ENCODE assay signal across 14 cellular contexts in genomic region chr2:195850764-195851163, GRCh38.
A peak's percentile ranks its signal among the peaks of the same experiment; 100 is the strongest.
DNase-seq lines count a peak whose midpoint lies in the region; ATAC-seq lines count a peak whose summit lies in the region.
"Had no signal": no experiment of that assay in that cellular context is flagged by ENCODE, and none has a peak within 500 bp of the region (broad histone marks: within the 10 kb centered on the region; RNA-seq: fewer than 3 reads in every experiment).

No MANE protein-coding gene starts in this region.

- no peak overlapping the region for H3K4me3 Mint-ChIP-seq in activated naive CD8-positive, alpha-beta T cell
- no peak overlapping the region for H3K4me3 Mint-ChIP-seq in activated naive CD8-positive, alpha-beta T cell treated with anti-CD3 and anti-CD28 coated beads, Interleukin-2, amount 50 U/mL, for 24 hours
- no peak overlapping the region for H3K4me3 Mint-ChIP-seq in stimulated activated effector memory CD8-positive, alpha-beta T cell treated with anti-CD3 and anti-CD28 coated beads, Interleukin-12 subunit alpha, Interleukin-12 subunit beta, amount 100 ng/mL, for 72 hours
- H3K4me3 Mint-ChIP-seq: B cell; CD4-positive, alpha-beta T cell; CD8-positive, alpha-beta T cell had no signal

- no peak for DNase-seq in activated naive CD8-positive, alpha-beta T cell treated with anti-CD3 and anti-CD28 coated beads, Interleukin-2, amount 50 U/mL, for 24 hours
- no peak for DNase-seq in stimulated activated effector memory CD8-positive, alpha-beta T cell treated with anti-CD3 and anti-CD28 coated beads, Interleukin-12 subunit alpha, Interleukin-12 subunit beta, amount 100 ng/mL, for 72 hours (ENCODE audit: low spot score in 2 of 2)
- no peak for DNase-seq in NCI-H446 treated with DMSO at 0.1 percent for 48 hours (lab: John Stamatoyannopoulos, UW)
- DNase-seq: AML-193; Caco-2; Calu3; CD4-positive, alpha-beta T cell; CD8-positive, alpha-beta T cell; DMS79 treated with DMSO at 0.1 percent for 48 hours; GF-D8 had no signal

- H3K27me3 Mint-ChIP-seq in activated naive CD8-positive, alpha-beta T cell = no peaks in the 10 kb centered on the region
- no peaks in the 10 kb centered on the region for H3K27me3 Mint-ChIP-seq in activated naive CD8-positive, alpha-beta T cell treated with anti-CD3 and anti-CD28 coated beads, Interleukin-2, amount 50 U/mL, for 24 hours
- H3K27me3 Mint-ChIP-seq: B cell; CD4-positive, alpha-beta T cell had no signal

- peak overlapping the region; percentile 10 for H3K27ac Mint-ChIP-seq in activated naive CD8-positive, alpha-beta T cell
- H3K27ac Mint-ChIP-seq in activated naive CD8-positive, alpha-beta T cell treated with anti-CD3 and anti-CD28 coated beads, Interleukin-2, amount 50 U/mL, for 24 hours = no peak overlapping the region
- H3K27ac Mint-ChIP-seq in stimulated activated effector memory CD8-positive, alpha-beta T cell treated with anti-CD3 and anti-CD28 coated beads, Interleukin-12 subunit alpha, Interleukin-12 subunit beta, amount 100 ng/mL, for 72 hours = no peak overlapping the region
- H3K27ac Mint-ChIP-seq: B cell; CD4-positive, alpha-beta T cell; CD8-positive, alpha-beta T cell had no signal

- no peaks in the 10 kb centered on the region for H3K4me1 Mint-ChIP-seq in activated naive CD8-positive, alpha-beta T cell (ENCODE audit: low read depth)
- H3K4me1 Mint-ChIP-seq in activated naive CD8-positive, alpha-beta T cell treated with anti-CD3 and anti-CD28 coated beads, Interleukin-2, amount 50 U/mL, for 24 hours = peaks cover 6% of the 10 kb centered on the region
- no peaks in the 10 kb centered on the region for H3K4me1 Mint-ChIP-seq in stimulated activated effector memory CD8-positive, alpha-beta T cell treated with anti-CD3 and anti-CD28 coated beads, Interleukin-12 subunit alpha, Interleukin-12 subunit beta, amount 100 ng/mL, for 72 hours
- H3K4me1 Mint-ChIP-seq: B cell had no signal

- no peak for ATAC-seq in activated naive CD8-positive, alpha-beta T cell treated with anti-CD3 and anti-CD28 coated beads, Interleukin-2, amount 50 U/mL, for 24 hours
- peak; percentile 31 for ATAC-seq in stimulated activated effector memory CD8-positive, alpha-beta T cell treated with anti-CD3 and anti-CD28 coated beads, Interleukin-12 subunit alpha, Interleukin-12 subunit beta, amount 100 ng/mL, for 72 hours
- no peak for ATAC-seq in HG03354 (IDR thresholded peaks at IDR 0.05; ENCODE audit: poor library complexity, severe bottlenecking, unreplicated experiment)
- ATAC-seq: A549; CD8-positive, alpha-beta T cell had no signal

- no peaks in the 10 kb centered on the region for H3K9me3 Mint-ChIP-seq in activated naive CD8-positive, alpha-beta T cell (ENCODE audit: low read depth)
- H3K9me3 Mint-ChIP-seq in activated naive CD8-positive, alpha-beta T cell treated with anti-CD3 and anti-CD28 coated beads, Interleukin-2, amount 50 U/mL, for 24 hours = no peaks in the 10 kb centered on the region
- no peaks in the 10 kb centered on the region for H3K9me3 Mint-ChIP-seq in stimulated activated effector memory CD8-positive, alpha-beta T cell treated with anti-CD3 and anti-CD28 coated beads, Interleukin-12 subunit alpha, Interleukin-12 subunit beta, amount 100 ng/mL, for 72 hours
- H3K9me3 Mint-ChIP-seq: CD4-positive, alpha-beta T cell; CD8-positive, alpha-beta T cell had no signal

- H3K36me3 Mint-ChIP-seq in activated naive CD8-positive, alpha-beta T cell = no peaks in the 10 kb centered on the region
- no peaks in the 10 kb centered on the region for H3K36me3 Mint-ChIP-seq in activated naive CD8-positive, alpha-beta T cell treated with anti-CD3 and anti-CD28 coated beads, Interleukin-2, amount 50 U/mL, for 24 hours (ENCODE audit: low read depth)
- no peaks in the 10 kb centered on the region for H3K36me3 Mint-ChIP-seq in stimulated activated effector memory CD8-positive, alpha-beta T cell treated with anti-CD3 and anti-CD28 coated beads, Interleukin-12 subunit alpha, Interleukin-12 subunit beta, amount 100 ng/mL, for 72 hours
- H3K36me3 Mint-ChIP-seq: CD8-positive, alpha-beta T cell had no signal
